Comparison of ENCODE assay signal across 8 cellular contexts in the genomic region with DNA sequence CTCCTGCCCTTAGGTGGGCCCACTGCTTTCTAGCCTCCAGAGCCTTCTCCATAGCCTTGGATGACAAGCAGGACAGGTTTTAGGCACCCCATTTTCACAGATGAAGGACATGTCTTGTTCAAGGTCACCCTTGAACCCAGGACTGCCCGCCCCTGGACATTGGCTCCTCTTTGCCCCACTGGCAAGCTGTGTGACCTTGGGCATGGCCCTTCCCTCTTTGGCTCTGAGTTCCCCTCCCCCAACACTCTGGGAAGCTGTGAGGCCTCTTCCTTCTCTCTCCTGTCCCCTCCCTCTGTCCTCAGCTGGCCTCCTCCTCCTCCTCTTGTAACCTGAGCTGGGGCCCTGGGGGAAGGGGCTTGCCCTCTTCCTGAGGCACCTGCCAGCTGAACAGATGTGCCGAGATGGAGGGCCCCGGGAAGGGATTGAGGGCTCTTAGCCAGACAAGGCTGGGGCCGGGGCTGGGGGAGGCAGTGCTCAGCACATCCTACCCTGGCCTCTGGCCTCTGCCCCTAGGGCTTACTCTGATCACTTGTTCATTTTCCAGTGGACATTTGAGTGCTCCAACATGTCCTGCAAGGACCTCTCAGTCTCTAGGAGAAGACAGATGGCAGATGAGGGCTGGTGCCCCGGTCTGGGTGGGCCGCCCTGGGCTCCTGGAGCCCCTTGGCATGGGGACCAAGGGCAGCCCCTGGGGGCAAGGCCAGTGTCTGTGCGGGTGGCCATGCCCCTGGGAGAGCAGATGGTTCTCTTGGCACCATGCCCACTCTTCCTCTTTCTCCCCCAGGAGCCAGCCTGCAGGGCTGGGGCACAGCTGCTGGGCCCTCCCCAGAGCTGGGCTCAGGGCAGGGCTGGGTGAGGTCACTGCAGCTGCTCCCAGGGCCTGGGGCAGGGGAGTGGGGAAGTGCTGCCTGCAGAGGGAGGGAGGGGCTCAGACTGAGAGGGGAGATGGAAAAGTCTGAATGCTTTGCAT. TPM values are rescaled to one million over a fixed set of nuclear protein-coding genes. Genes with fewer than 3 reads are reported as not detected.
DNase-seq lines count a peak whose midpoint lies in the region; FAIRE-seq and TF ChIP-seq lines count a peak whose summit lies in the region.

No MANE protein-coding gene starts in this region.

- H3K27ac Mint-ChIP-seq in activated CD4-positive, alpha-beta memory T cell treated with anti-CD3 and anti-CD28 coated beads for 36 hours = no peak overlapping the region

- H3K36me3 Mint-ChIP-seq in activated CD4-positive, alpha-beta memory T cell treated with anti-CD3 and anti-CD28 coated beads for 36 hours = no peaks in the 10 kb centered on the region

- H3K4me3 ChIP-seq in suprapubic skin (no peak overlapping the region), kidney (ENCODE audit: low read length in 2 of 2) (no peak overlapping the region)

- TF ChIP-seq CTCF in suprapubic skin (IDR thresholded peaks at IDR 0.05) (no peak), D721Med (IDR thresholded peaks at IDR 0.05; ENCODE audit: insufficient read depth, missing control alignments) (no peak), kidney (IDR thresholded peaks at IDR 0.05; ENCODE audit: borderline replicate concordance, extremely low read depth, insufficient read depth) (no peak)

- no peak for TF ChIP-seq POLR2A in suprapubic skin (IDR thresholded peaks at IDR 0.05)

- no peaks in the 10 kb centered on the region for H3K9me3 Mint-ChIP-seq in activated CD4-positive, alpha-beta memory T cell treated with anti-CD3 and anti-CD28 coated beads for 36 hours

- H3K4me3 Mint-ChIP-seq in activated CD4-positive, alpha-beta memory T cell treated with anti-CD3 and anti-CD28 coated beads for 36 hours = no peak overlapping the region

- peak overlapping the region; percentile 44 for H3K27ac ChIP-seq in angular gyrus (ENCODE audit: low read depth, low read length)
- no peak overlapping the region for H3K27ac ChIP-seq in suprapubic skin
- no peak overlapping the region for H3K27ac ChIP-seq in kidney (ENCODE audit: low read depth in 2 of 2, low read length in 2 of 2)

- no peaks in the 10 kb centered on the region for H3K27me3 ChIP-seq in suprapubic skin

- TF ChIP-seq EP300 in suprapubic skin (IDR thresholded peaks at IDR 0.05) = no peak

- H3K36me3 ChIP-seq in suprapubic skin (no peaks in the 10 kb centered on the region), kidney (ENCODE audit: control insufficient read depth in 1 of 2, insufficient read depth in 2 of 2, low read length in 2 of 2) (no peaks in the 10 kb centered on the region)

- WGBS in suprapubic skin = 37% methylated on average over 4 of the region's 7 CpGs

- peaks cover 32% of the 10 kb centered on the region for H3K4me1 ChIP-seq in suprapubic skin
- H3K4me1 ChIP-seq in kidney (ENCODE audit: control insufficient read depth in 1 of 2, insufficient read depth in 1 of 2, low read depth in 1 of 2, low read length in 2 of 2) = peaks cover 2 to 4% of the 10 kb centered on the region in 2 donors

- H3K4me1 Mint-ChIP-seq in activated CD4-positive, alpha-beta memory T cell treated with anti-CD3 and anti-CD28 coated beads for 36 hours (ENCODE audit: low read depth) = no peaks in the 10 kb centered on the region

- CTCF ChIA-PET in activated CD4-positive, alpha-beta memory T cell treated with anti-CD3 and anti-CD28 coated beads for 36 hours (lab: Charles Lee) = no interaction called here

- H3K27me3 Mint-ChIP-seq in activated CD4-positive, alpha-beta memory T cell treated with anti-CD3 and anti-CD28 coated beads for 36 hours = peaks cover 37% of the 10 kb centered on the region

- H3K9me3 ChIP-seq in suprapubic skin = no peaks in the 10 kb centered on the region
- no peaks in the 10 kb centered on the region for H3K9me3 ChIP-seq in kidney (ENCODE audit: control insufficient read depth in 1 of 2, low read length in 2 of 2)

- POLR2A ChIA-PET in activated CD4-positive, alpha-beta memory T cell treated with anti-CD3 and anti-CD28 coated beads for 36 hours (lab: Charles Lee) = no interaction called here

- intact Hi-C loops in activated CD4-positive, alpha-beta memory T cell treated with anti-CD3 and anti-CD28 coated beads for 36 hours (cut with micrococcal nuclease) = no loop called here
- intact Hi-C loops in kidney (cut with DNase I) = no loop called here

- DNase-seq in DMS153 treated with DMSO at 0.1 percent for 48 hours (lab: John Stamatoyannopoulos, UW; ENCODE audit: unreplicated experiment) (peak; percentile 100), NCI-H187 (lab: John Stamatoyannopoulos, UW) (peak; percentile 65 to 83), myocyte (ENCODE audit: low read depth) (peak; percentile 98), suprapubic skin (ENCODE audit: low spot score in 2 of 2) (no peak), D721Med (ENCODE audit: insufficient read length, low spot score) (no peak), kidney (no peak)
- DNase-seq in activated CD4-positive, alpha-beta memory T cell treated with anti-CD3 and anti-CD28 coated beads for 36 hours = no peak

- FAIRE-seq in D721Med (lab: Jason Lieb, UNC) (no peak), kidney (lab: Jason Lieb, UNC) (no peak)

- no peak overlapping the region for H3K9ac ChIP-seq in kidney (ENCODE audit: low read length in 2 of 2)

RNA-seq across cellular contexts. Expression of gene FOXO6, which starts 10.7 kb away (rescaled TPM):
- 16.0 and 28.9 TPM in 2 replicates for total RNA-seq in myocyte
- 11.4 TPM for polyA plus RNA-seq in myocyte (2012)
- total RNA-seq in suprapubic skin = 1 to 10 TPM; 1.4 to 2.8 (median 1.6) TPM
- under 1 TPM; 0.19 TPM for total RNA-seq in activated CD4-positive, alpha-beta memory T cell treated with anti-CD3 and anti-CD28 coated beads for 36 hours
- total RNA-seq in kidney = 1.0 TPM
- polyA plus RNA-seq in kidney (ENCODE audit: insufficient read depth, low read depth, low replicate concordance) = 0.47 TPM

Comparison
In these comparisons a context has a peak if more than half of its experiments do, and no peak if none do; other contexts are left out.
1. DNase-seq: peak in DMS153 treated with DMSO at 0.1 percent for 48 hours (single experiment), NCI-H187 (2 of 2) and myocyte (single experiment); none in suprapubic skin (0 of 2), activated CD4-positive, alpha-beta memory T cell treated with anti-CD3 and anti-CD28 coated beads for 36 hours (single experiment), D721Med (single experiment) and kidney (single experiment).